Comparison of ENCODE assay signal across 15 cellular contexts in the genomic region with DNA sequence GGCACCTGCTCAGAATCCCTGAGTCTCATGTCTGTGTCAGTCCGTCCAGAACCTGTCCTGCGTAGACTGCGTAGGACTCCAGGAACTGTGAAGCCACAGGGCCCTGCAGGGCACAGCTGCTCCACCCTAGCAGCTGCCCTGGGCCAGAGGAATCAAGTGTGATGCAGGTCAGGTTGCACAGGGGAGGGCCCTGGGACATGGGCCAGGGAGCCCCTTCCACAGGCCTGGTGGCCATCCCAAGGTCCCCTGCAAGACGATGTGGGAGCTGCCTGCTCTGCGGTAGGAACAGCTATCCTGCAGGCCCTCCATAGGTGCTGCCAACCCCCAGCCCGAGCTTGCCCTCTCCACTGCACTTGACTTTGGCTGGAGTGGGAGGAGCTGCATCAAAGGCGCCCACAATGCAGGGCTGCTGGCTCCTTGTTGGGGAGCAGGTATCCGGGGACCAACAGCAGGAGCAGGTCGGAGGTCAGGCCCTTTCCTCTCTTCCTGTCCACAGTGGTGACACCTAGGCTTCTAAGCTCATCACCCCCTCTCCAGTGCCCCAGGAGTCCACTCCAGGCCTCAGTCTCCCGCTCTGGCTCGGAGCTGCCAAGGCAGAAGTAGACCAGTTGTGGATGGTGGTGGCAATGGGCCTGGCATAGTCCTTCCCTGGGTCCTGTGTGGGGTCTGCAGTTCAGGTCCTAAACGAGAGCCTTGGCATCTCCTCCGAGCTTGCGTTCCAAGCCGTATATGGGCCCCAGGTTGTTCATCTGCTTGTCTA.
DNase-seq lines count a peak whose midpoint lies in the region; TF ChIP-seq lines count a peak whose summit lies in the region.
"Had no signal": no experiment of that assay in that cellular context is flagged by ENCODE, and none has a peak within 500 bp of the region (broad histone marks: within the 10 kb centered on the region; RNA-seq: fewer than 3 reads in every experiment).

No MANE protein-coding gene starts in this region.

- 85 to 95% (median 91%) methylated on average over 8 to 15 of the region's 15 CpGs for WGBS in spleen, 5 donors
- WGBS in testis, 2 donors: 75 to 83% methylated on average over 4 to 15 of the region's 15 CpGs

- no peaks in the 10 kb centered on the region for H3K36me3 Mint-ChIP-seq in activated CD4-positive, alpha-beta memory T cell treated with anti-CD3 and anti-CD28 coated beads for 36 hours
- H3K36me3 Mint-ChIP-seq in activated CD4-positive, alpha-beta memory T cell treated with anti-CD3 and anti-CD28 coated beads, Interleukin-2, amount 10 ng/mL, durations not matched to agents 7 days and 5 days (ENCODE audit: low read depth): no peaks in the 10 kb centered on the region

- POLR2A ChIA-PET in activated CD4-positive, alpha-beta memory T cell treated with anti-CD3 and anti-CD28 coated beads for 36 hours (lab: Charles Lee): no interaction called here
- POLR2A ChIA-PET in activated CD4-positive, alpha-beta memory T cell treated with anti-CD3 and anti-CD28 coated beads, Interleukin-2, amount 10 ng/mL, durations not matched to agents 7 days and 5 days (lab: Charles Lee): interaction anchor here (1.1 kb wide), 1 partner anchor 19 kb away, joined by 3 read pairs; no protein-coding TSS in a partner anchor

- no peak for TF ChIP-seq CTCF in GM20000 (IDR thresholded peaks at IDR 0.05; ENCODE audit: extremely low read depth, missing control alignments)
- no peak for TF ChIP-seq CTCF in spleen (IDR thresholded peaks at IDR 0.05 in 8 of 11, conservative IDR thresholded peaks at IDR 0.05 in 3 of 11)
- TF ChIP-seq CTCF in testis (IDR thresholded peaks at IDR 0.05): no peak

- intact Hi-C loops in activated CD4-positive, alpha-beta memory T cell treated with anti-CD3 and anti-CD28 coated beads for 36 hours (cut with micrococcal nuclease): no loop called here
- intact Hi-C loops in spleen (cut with DNase I; ENCODE audit: low total_unique reads): no loop called here
- intact Hi-C loops in testis (cut with DNase I; ENCODE audit: low total_unique reads): no loop called here

- no peaks in the 10 kb centered on the region for H3K9me3 ChIP-seq in spleen
- H3K9me3 ChIP-seq in testis: no peaks in the 10 kb centered on the region

- peaks cover 0 to 21% (median 0%) of the 10 kb centered on the region in 7 donors for H3K27me3 ChIP-seq in spleen (replicated peaks in 1 of 7)
- no peaks in the 10 kb centered on the region for H3K27me3 ChIP-seq in testis

- H3K27ac Mint-ChIP-seq in activated CD4-positive, alpha-beta memory T cell treated with anti-CD3 and anti-CD28 coated beads for 36 hours: no peak overlapping the region
- no peak overlapping the region for H3K27ac Mint-ChIP-seq in activated CD4-positive, alpha-beta memory T cell treated with anti-CD3 and anti-CD28 coated beads, Interleukin-2, amount 10 ng/mL, durations not matched to agents 7 days and 5 days
- H3K27ac Mint-ChIP-seq: HFFc6 had no signal

- CTCF ChIA-PET in activated CD4-positive, alpha-beta memory T cell treated with anti-CD3 and anti-CD28 coated beads for 36 hours (lab: Charles Lee): no interaction called here
- CTCF ChIA-PET in activated CD4-positive, alpha-beta memory T cell treated with anti-CD3 and anti-CD28 coated beads, Interleukin-2, amount 10 ng/mL, durations not matched to agents 7 days and 5 days (lab: Charles Lee): no interaction called here

- H3K27me3 Mint-ChIP-seq in activated CD4-positive, alpha-beta memory T cell treated with anti-CD3 and anti-CD28 coated beads for 36 hours: no peaks in the 10 kb centered on the region
- no peaks in the 10 kb centered on the region for H3K27me3 Mint-ChIP-seq in activated CD4-positive, alpha-beta memory T cell treated with anti-CD3 and anti-CD28 coated beads, Interleukin-2, amount 10 ng/mL, durations not matched to agents 7 days and 5 days

- H3K27ac ChIP-seq in spleen: no peak overlapping the region
- H3K27ac ChIP-seq in testis: no peak overlapping the region
- H3K27ac ChIP-seq: PC-9, skin epidermis had no signal

- H3K4me3 Mint-ChIP-seq in activated CD4-positive, alpha-beta memory T cell treated with anti-CD3 and anti-CD28 coated beads for 36 hours: no peak overlapping the region
- H3K4me3 Mint-ChIP-seq in activated CD4-positive, alpha-beta memory T cell treated with anti-CD3 and anti-CD28 coated beads, Interleukin-2, amount 10 ng/mL, durations not matched to agents 7 days and 5 days: no peak overlapping the region
- H3K4me3 Mint-ChIP-seq: HFFc6 had no signal

- peaks cover 0 to 16% (median 12%) of the 10 kb centered on the region in 6 donors for H3K4me1 ChIP-seq in spleen
- peaks cover 26% of the 10 kb centered on the region for H3K4me1 ChIP-seq in testis

- H3K36me3 ChIP-seq in spleen (no peaks in the 10 kb centered on the region), testis (ENCODE audit: low read depth, missing control alignments) (no peaks in the 10 kb centered on the region)

- H3K9me3 Mint-ChIP-seq in activated CD4-positive, alpha-beta memory T cell treated with anti-CD3 and anti-CD28 coated beads for 36 hours: no peaks in the 10 kb centered on the region
- H3K9me3 Mint-ChIP-seq in activated CD4-positive, alpha-beta memory T cell treated with anti-CD3 and anti-CD28 coated beads, Interleukin-2, amount 10 ng/mL, durations not matched to agents 7 days and 5 days: no peaks in the 10 kb centered on the region
- H3K9me3 Mint-ChIP-seq: HFFc6 had no signal

- H3K4me3 ChIP-seq in spleen (no peak overlapping the region), testis (no peak overlapping the region)
- H3K4me3 ChIP-seq: PC-9, skin epidermis had no signal

- H3K4me1 Mint-ChIP-seq in activated CD4-positive, alpha-beta memory T cell treated with anti-CD3 and anti-CD28 coated beads for 36 hours (ENCODE audit: low read depth): no peaks in the 10 kb centered on the region
- no peaks in the 10 kb centered on the region for H3K4me1 Mint-ChIP-seq in activated CD4-positive, alpha-beta memory T cell treated with anti-CD3 and anti-CD28 coated beads, Interleukin-2, amount 10 ng/mL, durations not matched to agents 7 days and 5 days

- TF ChIP-seq POLR2A in spleen (IDR thresholded peaks at IDR 0.05): no peak
- TF ChIP-seq POLR2A in testis (IDR thresholded peaks at IDR 0.05): no peak

- DNase-seq in activated CD4-positive, alpha-beta memory T cell treated with anti-CD3 and anti-CD28 coated beads for 36 hours: peak; percentile 6
- no peak for DNase-seq in activated CD4-positive, alpha-beta memory T cell treated with anti-CD3 and anti-CD28 coated beads, Interleukin-2, amount 10 ng/mL, durations not matched to agents 7 days and 5 days
- DNase-seq in GM20000 (ENCODE audit: low spot score): peak; percentile 29
- DNase-seq in islet precursor cell: peak; percentile 46
- peak; percentile 64 for DNase-seq in spleen
- DNase-seq in H4 (ENCODE audit: low spot score): no peak
- DNase-seq in cerebellum (ENCODE audit: low spot score): no peak
- no peak for DNase-seq in testis
- DNase-seq: activated CD4-positive, alpha-beta T cell treated with anti-CD3 and anti-CD28 coated beads, Interleukin-2, amount 50 U/mL, for 1 hour; effector CD8-positive, alpha-beta T cell; HFFc6; NCI-H2171; PC-9; stimulated activated CD4-positive, alpha-beta T cell treated with anti-CD3 and anti-CD28 coated beads, Interleukin-4, amount 100 ng/mL, for 24 hours had no signal

Comparison
In these comparisons a context has a peak if more than half of its experiments do, and no peak if none do; other contexts are left out.
1. DNase-seq: peak in activated CD4-positive, alpha-beta memory T cell treated with anti-CD3 and anti-CD28 coated beads for 36 hours (single experiment), GM20000 (single experiment), islet precursor cell (single experiment) and spleen (single experiment); none in activated CD4-positive, alpha-beta memory T cell treated with anti-CD3 and anti-CD28 coated beads, Interleukin-2, amount 10 ng/mL, durations not matched to agents 7 days and 5 days (single experiment), H4 (single experiment), cerebellum (single experiment) and testis (single experiment).